Comparison of ENCODE assay signal across 8 cellular contexts in genomic region chr1:161749509-161750407, GRCh38.
DNase-seq lines count a peak whose midpoint lies in the region; ATAC-seq lines count a peak whose summit lies in the region.

A gene with protein sequence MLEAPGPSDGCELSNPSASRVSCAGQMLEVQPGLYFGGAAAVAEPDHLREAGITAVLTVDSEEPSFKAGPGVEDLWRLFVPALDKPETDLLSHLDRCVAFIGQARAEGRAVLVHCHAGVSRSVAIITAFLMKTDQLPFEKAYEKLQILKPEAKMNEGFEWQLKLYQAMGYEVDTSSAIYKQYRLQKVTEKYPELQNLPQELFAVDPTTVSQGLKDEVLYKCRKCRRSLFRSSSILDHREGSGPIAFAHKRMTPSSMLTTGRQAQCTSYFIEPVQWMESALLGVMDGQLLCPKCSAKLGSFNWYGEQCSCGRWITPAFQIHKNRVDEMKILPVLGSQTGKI (plus strand): TSS chr1:161749786. CDS start chr1:161749802, 16 bp downstream.

- H3K4me1 Mint-ChIP-seq in effector memory CD8-positive, alpha-beta T cell (ENCODE audit: low read depth in 2 of 2), result peaks cover 22 to 27% of the 10 kb centered on the region in 2 donors
- H3K4me1 Mint-ChIP-seq in memory B cell, result peaks cover 30% of the 10 kb centered on the region

- peak within 1 kb of the TSS; percentile 94 to 97 for H3K4me3 Mint-ChIP-seq in effector memory CD8-positive, alpha-beta T cell
- peak within 1 kb of the TSS; percentile 99 for H3K4me3 Mint-ChIP-seq in memory B cell

- peaks cover 37% of the 10 kb centered on the region for H3K36me3 Mint-ChIP-seq in effector memory CD8-positive, alpha-beta T cell (ENCODE audit: insufficient read depth)
- peaks cover 13% of the 10 kb centered on the region for H3K36me3 Mint-ChIP-seq in memory B cell

- H3K9me3 Mint-ChIP-seq in effector memory CD8-positive, alpha-beta T cell, result no peaks in the 10 kb centered on the region
- H3K9me3 Mint-ChIP-seq in memory B cell, result peaks cover 3% of the 10 kb centered on the region

- no peaks in the 10 kb centered on the region for H3K27me3 Mint-ChIP-seq in effector memory CD8-positive, alpha-beta T cell
- H3K27me3 Mint-ChIP-seq in memory B cell, result peaks cover 2% of the 10 kb centered on the region

- ATAC-seq in GM19467 (IDR thresholded peaks at IDR 0.05; ENCODE audit: unreplicated experiment) (peak; percentile 94), memory B cell (ENCODE audit: low read depth) (peak; percentile 96)
- peak; percentile 96 for ATAC-seq in effector memory CD8-positive, alpha-beta T cell (replicated peaks)

- peak within 1 kb of the TSS; percentile 91 for H3K27ac Mint-ChIP-seq in effector memory CD8-positive, alpha-beta T cell
- peak within 1 kb of the TSS; percentile 83 for H3K27ac Mint-ChIP-seq in memory B cell

- peak; percentile 98 for DNase-seq in COLO829 (ENCODE audit: low spot score)
- DNase-seq in HS-5 (ENCODE audit: low read depth), result peak; percentile 84
- peak; percentile 95 for DNase-seq in NOMO-1 treated with DMSO at 0.1 percent for 48 hours (lab: John Stamatoyannopoulos, UW; ENCODE audit: unreplicated experiment)
- DNase-seq in activated CD8-positive, alpha-beta memory T cell treated with anti-CD3 and anti-CD28 coated beads for 4 hours (ENCODE audit: low read depth in 2 of 2), result peak; percentile 69 to 75
- peak; percentile 81 to 84 (median 81) for DNase-seq in effector memory CD8-positive, alpha-beta T cell
- DNase-seq in memory B cell (ENCODE audit: low spot score in 2 of 2), result peak; percentile 92 to 93
- peak; percentile 75 for DNase-seq in stimulated activated CD8-positive, alpha-beta memory T cell treated with anti-CD3 and anti-CD28 coated beads, Interleukin-12 subunit alpha, Interleukin-12 subunit beta, amount 100 ng/mL, for 24 hours (ENCODE audit: extremely low read depth)

Comparison
In these comparisons a context has a peak if more than half of its experiments do, and no peak if none do; other contexts are left out.
1. Peak in every context shown above with its lines: DNase-seq and ATAC-seq.